In the genomic region with DNA sequence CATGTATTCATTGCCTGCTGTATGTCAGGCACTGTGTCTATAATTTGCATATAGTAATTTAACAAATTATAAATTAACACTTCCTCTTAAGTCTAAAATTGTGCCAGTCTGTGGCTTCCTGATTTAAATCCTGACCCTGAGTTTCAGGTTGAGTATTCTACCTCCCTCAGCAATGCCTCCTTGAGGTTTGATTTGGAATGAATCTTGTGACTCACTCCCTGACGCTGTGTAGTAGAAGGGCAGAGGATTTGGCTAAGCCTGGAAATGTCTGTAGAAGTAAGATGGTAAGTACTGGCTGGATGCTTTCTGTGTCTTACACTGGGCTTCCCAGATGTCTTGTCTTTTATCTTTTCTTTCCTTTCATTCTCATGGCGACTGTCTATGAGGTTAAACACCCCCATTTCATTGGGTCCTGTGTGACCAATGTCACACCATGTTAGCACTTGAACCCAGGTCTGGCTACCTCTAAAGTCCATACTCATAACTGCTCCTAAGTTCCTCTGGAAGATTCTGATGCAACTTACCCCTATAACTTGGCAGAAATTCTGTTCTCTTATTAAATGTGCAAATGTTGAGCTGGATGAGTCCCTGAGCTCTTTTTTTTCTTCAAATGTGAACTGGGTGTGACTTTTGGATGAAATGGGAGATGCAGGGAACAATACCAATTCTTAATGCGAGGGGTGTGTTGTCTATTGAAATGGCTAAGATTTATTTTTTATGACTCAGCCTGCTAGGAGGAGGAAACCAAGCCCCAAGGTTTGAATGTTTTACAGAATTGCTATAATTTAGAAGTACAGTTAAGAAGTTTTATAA, we compare ENCODE assay signal across 10 cellular contexts. TPM values are rescaled to one million over a fixed set of nuclear protein-coding genes. Genes with fewer than 3 reads are reported as not detected.
DNase-seq lines count a peak whose midpoint lies in the region; ATAC-seq, FAIRE-seq and TF ChIP-seq lines count a peak whose summit lies in the region.
"Had no signal": no experiment of that assay in that cellular context is flagged by ENCODE, and none has a peak within 500 bp of the region (broad histone marks: within the 10 kb centered on the region; RNA-seq: fewer than 3 reads in every experiment).

No MANE protein-coding gene starts in this region.

- no peak for DNase-seq in activated naive CD4-positive, alpha-beta T cell treated with anti-CD3 and anti-CD28 coated beads, Interleukin-2, amount 50 U/mL, for 72 hours (ENCODE audit: low spot score in 2 of 2)
- no peak for DNase-seq in activated naive CD4-positive, alpha-beta T cell (lab: John Stamatoyannopoulos, UW)
- DNase-seq in SJSA1 (ENCODE audit: low read depth in 1 of 2, low spot score in 2 of 2), result peak; percentile 65 to 81
- DNase-seq in foreskin keratinocyte, result peak; percentile 18 to 73
- peak; percentile 55 for DNase-seq in urothelium cell line (ENCODE audit: low spot score)
- no peak for DNase-seq in T-helper 2 cell treated with Interferon-gamma antibody and Interleukin-4, amounts not matched to agents 5 μg/mL and 100 μg/mL, for 36 hours (ENCODE audit: low spot score)
- DNase-seq in Peyer's patch, result no peak
- DNase-seq in NK-92 treated with Interleukin-12 subunit alpha and Interleukin-12 subunit beta, amount 100 ng/mL, for 24 hours (lab: John Stamatoyannopoulos, UW), result no peak
- DNase-seq: dermis blood vessel endothelial cell had no signal

- no peaks in the 10 kb centered on the region for H3K27me3 Mint-ChIP-seq in T-helper 2 cell treated with Interferon-gamma antibody and Interleukin-4, amounts not matched to agents 5 μg/mL and 100 μg/mL, for 36 hours (ENCODE audit: low read depth)

- H3K4me1 ChIP-seq in SJSA1 (replicated peaks), result peaks cover 44% of the 10 kb centered on the region
- no peaks in the 10 kb centered on the region for H3K4me1 ChIP-seq in foreskin keratinocyte
- peaks cover 0 to 4% (median 0%) of the 10 kb centered on the region in 4 donors for H3K4me1 ChIP-seq in Peyer's patch

- no peak for FAIRE-seq in urothelium cell line (lab: Jason Lieb, UNC)

- TF ChIP-seq CTCF in foreskin keratinocyte (conservative IDR thresholded peaks at IDR 0.05) (peak; percentile 56), Peyer's patch (IDR thresholded peaks at IDR 0.05) (peak in 3 of 6 experiments; percentile 28 to 46 (median 45))

- no peak overlapping the region for H3K27ac Mint-ChIP-seq in activated naive CD4-positive, alpha-beta T cell treated with anti-CD3 and anti-CD28 coated beads, Interleukin-2, amount 50 U/mL, for 72 hours
- no peak overlapping the region for H3K27ac Mint-ChIP-seq in T-helper 2 cell treated with Interferon-gamma antibody and Interleukin-4, amounts not matched to agents 5 μg/mL and 100 μg/mL, for 36 hours

- H3K4me3 Mint-ChIP-seq in T-helper 2 cell treated with Interferon-gamma antibody and Interleukin-4, amounts not matched to agents 5 μg/mL and 100 μg/mL, for 36 hours, result no peak overlapping the region

- no peak for TF ChIP-seq POLR2A in Peyer's patch (IDR thresholded peaks at IDR 0.05)

- H3K27ac ChIP-seq in SJSA1 (peak overlapping the region; percentile 79), foreskin keratinocyte (no peak overlapping the region), Peyer's patch (peak overlapping the region in 1 of 4 donors; percentile 39)
- H3K27ac ChIP-seq: C4-2B had no signal

- H3K27me3 ChIP-seq in SJSA1 (replicated peaks) (no peaks in the 10 kb centered on the region), foreskin keratinocyte (peaks cover 1% of the 10 kb centered on the region), Peyer's patch (no peaks in the 10 kb centered on the region)

- peaks cover 0 to 5% of the 10 kb centered on the region in 2 donors for H3K9me3 Mint-ChIP-seq in activated naive CD4-positive, alpha-beta T cell treated with anti-CD3 and anti-CD28 coated beads, Interleukin-2, amount 50 U/mL, for 72 hours
- no peaks in the 10 kb centered on the region for H3K9me3 Mint-ChIP-seq in T-helper 2 cell treated with Interferon-gamma antibody and Interleukin-4, amounts not matched to agents 5 μg/mL and 100 μg/mL, for 36 hours

- no peaks in the 10 kb centered on the region for H3K36me3 Mint-ChIP-seq in activated naive CD4-positive, alpha-beta T cell treated with anti-CD3 and anti-CD28 coated beads, Interleukin-2, amount 50 U/mL, for 72 hours
- H3K36me3 Mint-ChIP-seq in T-helper 2 cell treated with Interferon-gamma antibody and Interleukin-4, amounts not matched to agents 5 μg/mL and 100 μg/mL, for 36 hours (ENCODE audit: low read depth), result no peaks in the 10 kb centered on the region

- H3K36me3 ChIP-seq in SJSA1 (no peaks in the 10 kb centered on the region; the same call in 1 of the 2 replicates), Peyer's patch (no peaks in the 10 kb centered on the region)

- H3K9me3 ChIP-seq in SJSA1 (replicated peaks) (no peaks in the 10 kb centered on the region), Peyer's patch (no peaks in the 10 kb centered on the region)

- peak; percentile 51 to 52 for ATAC-seq in activated naive CD4-positive, alpha-beta T cell treated with anti-CD3 and anti-CD28 coated beads, Interleukin-2, amount 50 U/mL, for 72 hours
- peak; percentile 90 for ATAC-seq in foreskin keratinocyte

- H3K4me3 ChIP-seq in SJSA1 (no peak overlapping the region), Peyer's patch (no peak overlapping the region)

- H3K4me1 Mint-ChIP-seq in T-helper 2 cell treated with Interferon-gamma antibody and Interleukin-4, amounts not matched to agents 5 μg/mL and 100 μg/mL, for 36 hours (ENCODE audit: low read depth), result no peaks in the 10 kb centered on the region

RNA-seq across cellular contexts. Expression of a gene that starts 48.5 kb away (rescaled TPM):
- under 1 TPM; 0.04 to 0.07 TPM for total RNA-seq in activated naive CD4-positive, alpha-beta T cell treated with anti-CD3 and anti-CD28 coated beads, Interleukin-2, amount 50 U/mL, for 72 hours
- total RNA-seq in SJSA1 (2014; rRNA removed; shearing (Covaris generic)), result 3.7 and 8.1 TPM in 2 replicates
- total RNA-seq in foreskin keratinocyte (0.07 and 0.11 TPM in 2 replicates), Peyer's patch (10 to 100 TPM; 15.4 to 42.9 (median 33.5) TPM)
- polyA plus RNA-seq in foreskin keratinocyte, result 0.01 and 0.02 TPM in 2 replicates

Comparison
In these comparisons a context has a peak if more than half of its experiments do, and no peak if none do; other contexts are left out.
1. DNase-seq: peak in SJSA1 (2 of 2), foreskin keratinocyte (2 of 2) and urothelium cell line (single experiment); none in activated naive CD4-positive, alpha-beta T cell treated with anti-CD3 and anti-CD28 coated beads, Interleukin-2, amount 50 U/mL, for 72 hours (0 of 2), activated naive CD4-positive, alpha-beta T cell (0 of 4), T-helper 2 cell treated with Interferon-gamma antibody and Interleukin-4, amounts not matched to agents 5 μg/mL and 100 μg/mL, for 36 hours (single experiment), Peyer's patch (0 of 3) and NK-92 treated with Interleukin-12 subunit alpha and Interleukin-12 subunit beta, amount 100 ng/mL, for 24 hours (single experiment).